8 cellular contexts compared by ENCODE assay signal in the genomic region with DNA sequence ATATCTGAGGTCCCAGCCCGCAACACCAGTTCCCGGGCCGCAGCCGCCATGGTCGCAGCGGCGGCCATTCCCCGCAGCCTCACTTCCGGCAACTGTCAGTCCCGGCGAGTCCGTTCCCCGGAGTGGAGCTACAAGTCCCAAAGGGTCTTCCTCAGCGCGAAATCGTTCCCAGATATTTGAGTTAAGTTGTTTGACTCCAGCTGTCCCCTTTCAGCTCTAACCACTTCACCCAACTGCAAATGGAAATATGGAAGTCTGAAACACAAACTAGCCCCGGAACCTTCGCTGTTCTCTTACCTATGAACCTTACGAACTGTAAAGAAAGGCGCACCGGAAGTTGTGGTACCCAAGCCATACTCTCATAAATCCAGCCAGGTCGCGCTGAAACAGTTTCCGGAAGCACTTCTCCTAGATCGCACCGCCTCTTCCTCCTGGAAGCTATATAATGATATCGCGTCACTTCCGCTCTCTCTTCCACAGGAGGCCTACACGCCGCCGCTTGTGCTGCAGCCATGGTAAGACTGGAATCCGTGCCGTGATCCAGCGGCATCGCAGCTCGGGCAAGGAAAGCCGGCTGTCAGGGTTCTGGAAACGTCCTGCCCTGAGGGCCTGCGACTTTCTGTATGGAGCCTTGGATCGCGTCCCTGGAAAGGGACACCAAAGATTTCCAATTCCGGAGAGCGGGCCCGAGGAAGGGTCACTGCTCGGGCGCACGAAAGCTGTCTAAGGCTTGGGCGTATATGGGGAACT. TPM values are rescaled to one million over a fixed set of nuclear protein-coding genes. Genes with fewer than 3 reads are reported as not detected.
A peak's percentile ranks its signal among the peaks of the same experiment; 100 is the strongest.
DNase-seq lines count a peak whose midpoint lies in the region; ATAC-seq lines count a peak whose summit lies in the region.

A gene (plus strand): TSS at position 468 of the 750 bp plus-strand sequence. CDS start 45 bp downstream, at position 513.
A gene with protein sequence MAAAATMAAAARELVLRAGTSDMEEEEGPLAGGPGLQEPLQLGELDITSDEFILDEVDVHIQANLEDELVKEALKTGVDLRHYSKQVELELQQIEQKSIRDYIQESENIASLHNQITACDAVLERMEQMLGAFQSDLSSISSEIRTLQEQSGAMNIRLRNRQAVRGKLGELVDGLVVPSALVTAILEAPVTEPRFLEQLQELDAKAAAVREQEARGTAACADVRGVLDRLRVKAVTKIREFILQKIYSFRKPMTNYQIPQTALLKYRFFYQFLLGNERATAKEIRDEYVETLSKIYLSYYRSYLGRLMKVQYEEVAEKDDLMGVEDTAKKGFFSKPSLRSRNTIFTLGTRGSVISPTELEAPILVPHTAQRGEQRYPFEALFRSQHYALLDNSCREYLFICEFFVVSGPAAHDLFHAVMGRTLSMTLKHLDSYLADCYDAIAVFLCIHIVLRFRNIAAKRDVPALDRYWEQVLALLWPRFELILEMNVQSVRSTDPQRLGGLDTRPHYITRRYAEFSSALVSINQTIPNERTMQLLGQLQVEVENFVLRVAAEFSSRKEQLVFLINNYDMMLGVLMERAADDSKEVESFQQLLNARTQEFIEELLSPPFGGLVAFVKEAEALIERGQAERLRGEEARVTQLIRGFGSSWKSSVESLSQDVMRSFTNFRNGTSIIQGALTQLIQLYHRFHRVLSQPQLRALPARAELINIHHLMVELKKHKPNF (minus strand): TSS at position 269 of the 750 bp plus-strand sequence. CDS start 201 bp downstream, at position 68.

- no peaks in the 10 kb centered on the region for H3K27me3 Mint-ChIP-seq in CD8-positive, alpha-beta memory T cell

- H3K4me3 ChIP-seq in CD8-positive, alpha-beta memory T cell (ENCODE audit: low read length): peak within 1 kb of the TSS; percentile 79
- peak within 1 kb of the TSS; percentile 79 for H3K4me3 ChIP-seq in effector memory CD4-positive, alpha-beta T cell (ENCODE audit: insufficient read depth, low read depth, low read length, poor library complexity, severe bottlenecking)

- peak within 1 kb of the TSS; percentile 98 to 100 (median 99) for H3K27ac Mint-ChIP-seq in CD8-positive, alpha-beta memory T cell

- peak within 1 kb of the TSS; percentile 98 to 100 (median 99) for H3K4me3 Mint-ChIP-seq in CD8-positive, alpha-beta memory T cell

- peaks cover 0 to 88% (median 21%) of the 10 kb centered on the region in 3 donors for H3K36me3 Mint-ChIP-seq in CD8-positive, alpha-beta memory T cell

- H3K27ac ChIP-seq in CD8-positive, alpha-beta memory T cell (ENCODE audit: low read depth, low read length): peak within 1 kb of the TSS; percentile 92
- H3K27ac ChIP-seq in effector memory CD4-positive, alpha-beta T cell (ENCODE audit: insufficient read depth, low read length, poor library complexity, severe bottlenecking): peak within 1 kb of the TSS; percentile 93

- H3K9me3 ChIP-seq in CD8-positive, alpha-beta memory T cell (ENCODE audit: low read length): no peaks in the 10 kb centered on the region
- H3K9me3 ChIP-seq in effector memory CD4-positive, alpha-beta T cell (ENCODE audit: control insufficient read depth, low read length): no peaks in the 10 kb centered on the region

- ATAC-seq in GM19468 (IDR thresholded peaks at IDR 0.05; ENCODE audit: extremely low read depth, unreplicated experiment): peak; percentile 33

- no peaks in the 10 kb centered on the region for H3K9me3 Mint-ChIP-seq in CD8-positive, alpha-beta memory T cell

- peaks cover 51% of the 10 kb centered on the region for H3K36me3 ChIP-seq in CD8-positive, alpha-beta memory T cell (ENCODE audit: insufficient read depth, low read length)
- peaks cover 39% of the 10 kb centered on the region for H3K36me3 ChIP-seq in effector memory CD4-positive, alpha-beta T cell (ENCODE audit: control insufficient read depth, insufficient read depth, low read length)

- POLR2A ChIA-PET in CD8-positive, alpha-beta memory T cell (lab: Charles Lee): interaction anchor here (0.6 to 3.4 kb wide), 19 partner anchors 11 to 308 kb away, joined by 3 to 43 read pairs (median 4); a partner anchor contains a TSS

- no peaks in the 10 kb centered on the region for H3K27me3 ChIP-seq in CD8-positive, alpha-beta memory T cell (ENCODE audit: insufficient read depth, low read length, poor library complexity, severe bottlenecking)
- no peaks in the 10 kb centered on the region for H3K27me3 ChIP-seq in effector memory CD4-positive, alpha-beta T cell (replicated peaks; ENCODE audit: control insufficient read depth, insufficient read depth, low read length, poor library complexity, severe bottlenecking)

- CTCF ChIA-PET in CD8-positive, alpha-beta memory T cell (lab: Charles Lee): interaction anchor here (1.0 to 4.6 kb wide), 14 partner anchors 9 to 298 kb away, joined by 3 to 33 read pairs (median 4); a partner anchor contains a TSS

- H3K4me1 ChIP-seq in CD8-positive, alpha-beta memory T cell (ENCODE audit: insufficient read depth, low read length): peaks cover 50% of the 10 kb centered on the region
- H3K4me1 ChIP-seq in effector memory CD4-positive, alpha-beta T cell (ENCODE audit: control insufficient read depth, insufficient read depth, low read length, poor library complexity, severe bottlenecking): peaks cover 35% of the 10 kb centered on the region

- peak; percentile 83 to 97 (median 94) for DNase-seq in CD8-positive, alpha-beta memory T cell
- DNase-seq in HS-5 (ENCODE audit: low read depth) (peak; percentile 98), medulla oblongata (ENCODE audit: extremely low spot score) (peak; percentile 99)
- peak; percentile 87 for DNase-seq in NK-92 treated with Interleukin-12 subunit alpha and Interleukin-12 subunit beta, amount 100 ng/mL, for 24 hours (lab: John Stamatoyannopoulos, UW)
- DNase-seq in activated CD8-positive, alpha-beta memory T cell treated with anti-CD3 and anti-CD28 coated beads for 24 hours: peak; percentile 96
- DNase-seq in effector memory CD4-positive, alpha-beta T cell: peak; percentile 85 to 92 (median 89)
- peak; percentile 88 for DNase-seq in stimulated activated CD8-positive, alpha-beta memory T cell treated with anti-CD3 and anti-CD28 coated beads, Interleukin-12 subunit alpha, Interleukin-12 subunit beta, amount 100 ng/mL, for 1 hour (ENCODE audit: low read depth)

- H3K4me1 Mint-ChIP-seq in CD8-positive, alpha-beta memory T cell: peaks cover 62 to 77% (median 74%) of the 10 kb centered on the region in 3 donors

RNA-seq across cellular contexts. Expression of the first gene that starts in this region (rescaled TPM):
- total RNA-seq in CD8-positive, alpha-beta memory T cell: 1,000 to 10,000 TPM; 3,797 to 3,852 TPM
- 7,106 TPM for polyA plus RNA-seq in CD8-positive, alpha-beta memory T cell

RNA-seq across cellular contexts. Expression of the second gene that starts in this region (rescaled TPM):
- total RNA-seq in CD8-positive, alpha-beta memory T cell: 10 to 100 TPM; 57.2 to 58.5 TPM
- 13.4 TPM for polyA plus RNA-seq in CD8-positive, alpha-beta memory T cell

Comparison
In these comparisons a context has a peak if more than half of its experiments do, and no peak if none do; other contexts are left out.
1. Peak in every context shown above with its lines: DNase-seq, ATAC-seq, H3K4me3 ChIP-seq and H3K27ac ChIP-seq.